In genomic region chrX:37779857-37780256, GRCh38 we compare ENCODE assay signal across 11 cellular contexts. TPM values are rescaled to one million over a fixed set of nuclear protein-coding genes. Genes with fewer than 3 reads are reported as not detected.
DNase-seq lines count a peak whose midpoint lies in the region; ATAC-seq, FAIRE-seq and TF ChIP-seq lines count a peak whose summit lies in the region.
"Had no signal": no experiment of that assay in that cellular context is flagged by ENCODE, and none has a peak within 500 bp of the region (broad histone marks: within the 10 kb centered on the region; RNA-seq: fewer than 3 reads in every experiment).

TSS of gene CYBB (plus strand) at chrX:37780059. CDS start at chrX:37780078, 19 bp downstream.

- H3K4me1 Mint-ChIP-seq in activated T-cell treated with anti-CD3 and anti-CD28 coated beads, Interleukin-2, amount 50 U/mL, for 24 hours (ENCODE audit: low read depth), result peaks cover 21% of the 10 kb centered on the region

- FAIRE-seq in GM18507 (lab: Jason Lieb, UNC), result peak; percentile 94
- FAIRE-seq: bronchial epithelial cell, D721Med had no signal

- H3K9me3 ChIP-seq in adrenal gland (replicated peaks in 1 of 3) (no peaks in the 10 kb centered on the region), skeletal muscle tissue (ENCODE audit: control insufficient read depth in 3 of 3, low read length in 3 of 3) (no peaks in the 10 kb centered on the region)

- H3K4me3 ChIP-seq in adrenal gland, result peak within 1 kb of the TSS in 1 of 4 donors; percentile 26
- H3K4me3 ChIP-seq in skeletal muscle tissue (ENCODE audit: low read length in 3 of 3), result no peak within 1 kb of the TSS

- H3K27me3 ChIP-seq in adrenal gland (no peaks in the 10 kb centered on the region), skeletal muscle tissue (ENCODE audit: control insufficient read depth in 3 of 3, insufficient read depth in 3 of 3, low read length in 3 of 3) (peaks cover 0 to 3% (median 0%) of the 10 kb centered on the region in 3 donors)

- WGBS in adrenal gland, 4 donors, result 52 to 83% (median 62%) methylated on average over 2 of the region's 2 CpGs

- no peaks in the 10 kb centered on the region for H3K9me3 Mint-ChIP-seq in activated T-cell treated with anti-CD3 and anti-CD28 coated beads, Interleukin-2, amount 50 U/mL, for 24 hours

- no peak within 1 kb of the TSS for H3K27ac ChIP-seq in adrenal gland
- H3K27ac ChIP-seq in skeletal muscle tissue (ENCODE audit: low read depth, low read length), result no peak within 1 kb of the TSS

- TF ChIP-seq CTCF in adrenal gland (IDR thresholded peaks at IDR 0.05), result no peak

- H3K9ac ChIP-seq in skeletal muscle tissue (ENCODE audit: low read depth in 1 of 3, low read length in 3 of 3), result no peak within 1 kb of the TSS

- no peak within 1 kb of the TSS for H3K4me3 Mint-ChIP-seq in activated T-cell treated with anti-CD3 and anti-CD28 coated beads, Interleukin-2, amount 50 U/mL, for 24 hours

- DNase-seq in GM18507 (ENCODE audit: extremely low spot score, insufficient read length, low read depth) (no peak), adrenal gland (no peak), NCI-H748 (lab: John Stamatoyannopoulos, UW; ENCODE audit: unreplicated experiment) (no peak)
- DNase-seq in activated T-cell treated with anti-CD3 and anti-CD28 coated beads, Interleukin-2, amount 50 U/mL, for 24 hours, result no peak
- DNase-seq: HCEC 1CT, NCI-H1436 treated with DMSO at 0.1 percent for 48 hours had no signal

- H3K36me3 ChIP-seq in adrenal gland (replicated peaks in 1 of 2) (no peaks in the 10 kb centered on the region), skeletal muscle tissue (ENCODE audit: control insufficient read depth in 3 of 3, insufficient read depth in 3 of 3, low read length in 3 of 3) (no peaks in the 10 kb centered on the region)

- ATAC-seq in HG02884 (IDR thresholded peaks at IDR 0.05; ENCODE audit: unreplicated experiment) (peak; percentile 32), HG03460 (IDR thresholded peaks at IDR 0.05; ENCODE audit: unreplicated experiment) (no peak)

- H3K36me3 Mint-ChIP-seq in activated T-cell treated with anti-CD3 and anti-CD28 coated beads, Interleukin-2, amount 50 U/mL, for 24 hours (ENCODE audit: low read depth), result no peaks in the 10 kb centered on the region

- intact Hi-C loops in adrenal gland (cut with DNase I), result no loop called here

- H3K27me3 Mint-ChIP-seq in activated T-cell treated with anti-CD3 and anti-CD28 coated beads, Interleukin-2, amount 50 U/mL, for 24 hours, result peaks cover 12% of the 10 kb centered on the region

- TF ChIP-seq POLR2A in adrenal gland (IDR thresholded peaks at IDR 0.05), result no peak

- no peak within 1 kb of the TSS for H3K27ac Mint-ChIP-seq in activated T-cell treated with anti-CD3 and anti-CD28 coated beads, Interleukin-2, amount 50 U/mL, for 24 hours

- H3K4me1 ChIP-seq in adrenal gland (replicated peaks in 1 of 2), result no peaks in the 10 kb centered on the region
- H3K4me1 ChIP-seq in skeletal muscle tissue (ENCODE audit: control insufficient read depth in 3 of 3, insufficient read depth in 3 of 3, low read length in 3 of 3), result no peaks in the 10 kb centered on the region

RNA-seq across cellular contexts. Expression of gene CYBB, which starts in this region (rescaled TPM):
- 100 to 1,000 TPM in 2 of 8 donors, 10 to 100 TPM in 6; 25.2 to 153 (median 80.2) TPM for total RNA-seq in adrenal gland
- polyA plus RNA-seq in adrenal gland, result 10 to 100 TPM in 1 of 3 donors, 1 to 10 TPM in 2; 5.5 to 22.9 (median 8.8) TPM
- total RNA-seq in skeletal muscle tissue, result 41.2 TPM
- total RNA-seq: bronchial epithelial cell had no signal
